ENCODE assay signal across 1 cellular context in genomic region chr17:49763735-49764558, GRCh38.
A peak's percentile ranks its signal among the peaks of the same experiment; 100 is the strongest.
TF ChIP-seq lines count a peak whose summit lies in the region.

Gene FAM117A (minus strand): TSS chr17:49764131. CDS start chr17:49764087, 44 bp downstream.

TF ChIP-seq in HepG2, 621 proteins besides CTCF, POLR2A, EP300 and RAD21 (continued from another document and continues in another):
- TF ChIP-seq PATZ1 (CRISPR knock-in tag; IDR thresholded peaks at IDR 0.05) (peak; percentile 92), REPIN1 (CRISPR knock-in tag; IDR thresholded peaks at IDR 0.05; ENCODE audit: borderline replicate concordance, low read depth) (no peak; the same call in 1 of the 2 replicates), PRDM4 (CRISPR knock-in tag; IDR thresholded peaks at IDR 0.05; ENCODE audit: borderline replicate concordance) (no peak), JUN (CRISPR knock-in tag; IDR thresholded peaks at IDR 0.05) (no peak), FOXP1 (IDR thresholded peaks at IDR 0.05) (no peak), FOXP1 (CRISPR knock-in tag; IDR thresholded peaks at IDR 0.05) (no peak), ZNF407 (CRISPR knock-in tag; IDR thresholded peaks at IDR 0.05; ENCODE audit: not compliant biosample characterization) (no peak), GZF1 (CRISPR knock-in tag; IDR thresholded peaks at IDR 0.05) (no peak), ZBTB1 (CRISPR knock-in tag; IDR thresholded peaks at IDR 0.05; ENCODE audit: borderline replicate concordance) (no peak), HIVEP1 (CRISPR knock-in tag; IDR thresholded peaks at IDR 0.05) (no peak), GATA4 (IDR thresholded peaks at IDR 0.05; ENCODE audit: borderline replicate concordance, low read depth) (peak; percentile 83; the same call in 1 of the 2 replicates), SIN3B (IDR thresholded peaks at IDR 0.05; ENCODE audit: low read length) (no peak), CSRNP1 (CRISPR knock-in tag; IDR thresholded peaks at IDR 0.05) (no peak), ATRX (CRISPR knock-in tag; IDR thresholded peaks at IDR 0.05; ENCODE audit: borderline replicate concordance) (no peak), TAF1 (CRISPR knock-in tag; IDR thresholded peaks at IDR 0.05) (peak; percentile 81), RNF219 (CRISPR knock-in tag; IDR thresholded peaks at IDR 0.05) (no peak), TFE3 (CRISPR knock-in tag; IDR thresholded peaks at IDR 0.05) (peak; percentile 71), ZFX (CRISPR knock-in tag; IDR thresholded peaks at IDR 0.05; ENCODE audit: low read depth) (peak; percentile 57; the same call in 1 of the 2 replicates), FOSL1 (CRISPR knock-in tag; IDR thresholded peaks at IDR 0.05; ENCODE audit: borderline replicate concordance) (no peak), SIX1 (CRISPR knock-in tag; IDR thresholded peaks at IDR 0.05; ENCODE audit: borderline replicate concordance) (no peak), SP5 (CRISPR knock-in tag; IDR thresholded peaks at IDR 0.05; ENCODE audit: borderline replicate concordance, low read depth) (no peak), ZNF121 (CRISPR knock-in tag; IDR thresholded peaks at IDR 0.05) (no peak), ZNF773 (CRISPR knock-in tag; IDR thresholded peaks at IDR 0.05; ENCODE audit: borderline replicate concordance) (no peak), HCFC1 (IDR thresholded peaks at IDR 0.05; ENCODE audit: low read depth, low read length) (no peak), CHD2 (IDR thresholded peaks at IDR 0.05; ENCODE audit: low read depth, low read length) (peak; percentile 38; the same call in 1 of the 2 replicates), ZMAT5 (CRISPR knock-in tag; IDR thresholded peaks at IDR 0.05; ENCODE audit: borderline replicate concordance, low read depth) (no peak), HMGA1 (CRISPR knock-in tag; conservative IDR thresholded peaks at IDR 0.05) (no peak), ZMYM2 (CRISPR knock-in tag; IDR thresholded peaks at IDR 0.05) (no peak), ZNF749 (CRISPR knock-in tag; IDR thresholded peaks at IDR 0.05; ENCODE audit: borderline replicate concordance) (no peak), ZMAT3 (CRISPR knock-in tag; conservative IDR thresholded peaks at IDR 0.05) (peak; percentile 48; the same call in 1 of the 2 replicates), RBM22 (optimal IDR thresholded peaks at IDR 0.05; ENCODE audit: low read length) (no peak), CCAR2 (optimal IDR thresholded peaks at IDR 0.05; ENCODE audit: low read depth, low read length) (no peak), HNF4G (IDR thresholded peaks at IDR 0.05; ENCODE audit: borderline replicate concordance, low read depth, low read length) (no peak), HNF4G (CRISPR knock-in tag; IDR thresholded peaks at IDR 0.05; ENCODE audit: borderline replicate concordance, low read depth) (no peak), NR3C1 (CRISPR knock-in tag; IDR thresholded peaks at IDR 0.05) (no peak), ZBTB25 (CRISPR knock-in tag; IDR thresholded peaks at IDR 0.05) (no peak), HNRNPUL1 (IDR thresholded peaks at IDR 0.05; ENCODE audit: low read depth, low read length) (no peak), CC2D1A (CRISPR knock-in tag; IDR thresholded peaks at IDR 0.05) (no peak), SKI (IDR thresholded peaks at IDR 0.05; ENCODE audit: partially characterized antibody) (no peak), PCBP2 (optimal IDR thresholded peaks at IDR 0.05; ENCODE audit: low read depth, low read length, poor library complexity, severe bottlenecking) (no peak), ZSCAN25 (CRISPR knock-in tag; IDR thresholded peaks at IDR 0.05) (no peak), ZNF354B (CRISPR knock-in tag; IDR thresholded peaks at IDR 0.05) (no peak), SMC3 (IDR thresholded peaks at IDR 0.05; ENCODE audit: low read length) (no peak)
